In the genomic region with DNA sequence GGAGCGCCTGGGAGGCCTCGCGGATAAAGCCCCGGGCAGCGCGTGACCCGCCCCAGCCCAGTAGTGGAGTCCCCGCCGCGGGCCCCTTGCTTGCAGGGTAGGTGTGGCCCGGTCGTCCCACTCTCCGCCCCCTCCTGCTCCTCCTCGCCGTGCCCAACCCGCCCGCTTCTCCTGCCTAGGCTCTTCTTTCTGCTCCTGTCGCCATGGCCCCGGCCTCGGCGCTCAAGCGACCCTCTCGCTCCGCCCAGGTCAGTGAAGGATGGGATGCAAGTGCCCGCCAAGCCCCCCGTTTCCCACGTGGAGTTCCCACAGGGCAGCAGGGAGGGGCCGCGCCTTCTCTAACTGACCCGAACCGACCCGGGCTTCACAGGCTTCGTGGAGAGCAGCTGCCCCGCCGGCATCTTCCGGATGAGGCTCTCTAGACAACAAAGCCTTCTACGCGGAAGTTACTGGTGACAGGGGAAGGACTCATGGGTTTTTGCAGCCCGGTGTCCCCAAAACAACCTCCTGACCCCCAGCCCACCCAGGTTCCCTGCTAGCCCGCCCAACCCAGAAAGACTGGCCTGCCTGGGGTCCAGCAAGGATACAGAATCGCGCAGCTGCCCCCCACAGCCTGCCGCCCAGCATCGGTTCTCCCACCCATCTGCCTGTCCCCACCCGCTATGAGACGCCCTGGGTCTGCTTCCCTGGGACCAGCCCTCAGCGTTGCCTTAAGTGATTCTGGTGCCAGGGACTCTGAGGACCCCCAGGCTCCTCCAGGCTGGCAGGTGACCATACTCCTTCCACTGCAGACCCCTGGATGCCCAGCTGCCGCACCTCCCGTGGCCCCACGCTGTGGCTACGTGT, we compare ENCODE assay signal across 8 cellular contexts. TPM values are rescaled to one million over a fixed set of nuclear protein-coding genes. Genes with fewer than 3 reads are reported as not detected.
DNase-seq lines count a peak whose midpoint lies in the region; ATAC-seq lines count a peak whose summit lies in the region.

No MANE protein-coding gene starts in this region.

- intact Hi-C loops in right cardiac atrium (cut with DNase I): loop anchor here in 3 of 4 donors (10.0 kb wide), 4 partner anchors 504 to 1474 kb away; no protein-coding TSS in a partner anchor

- WGBS in right cardiac atrium: 17% methylated on average over 51 of the region's 51 CpGs

- no peak overlapping the region for H3K27ac ChIP-seq in right cardiac atrium (ENCODE audit: low read length)

- H3K27me3 ChIP-seq in right cardiac atrium (ENCODE audit: control insufficient read depth, insufficient read depth): no peaks in the 10 kb centered on the region
- H3K27me3 ChIP-seq in skeletal muscle satellite cell (ENCODE audit: control insufficient read depth, insufficient read depth, low read length): no peaks in the 10 kb centered on the region

- peak overlapping the region; percentile 52 for H3K4me3 ChIP-seq in right cardiac atrium (ENCODE audit: low read length)
- peak overlapping the region; percentile 69 for H3K4me3 ChIP-seq in skeletal muscle satellite cell (ENCODE audit: low read length)

- H3K4me2 ChIP-seq in skeletal muscle satellite cell (ENCODE audit: low read length): peak overlapping the region; percentile 86

- H3K9me3 ChIP-seq in right cardiac atrium (ENCODE audit: control insufficient read depth, low read length) (no peaks in the 10 kb centered on the region), skeletal muscle satellite cell (replicated peaks; ENCODE audit: low read length) (no peaks in the 10 kb centered on the region)

- H3K4me1 ChIP-seq in right cardiac atrium (ENCODE audit: control insufficient read depth, insufficient read depth, low read length) (no peaks in the 10 kb centered on the region), skeletal muscle satellite cell (ENCODE audit: control insufficient read depth, insufficient read depth, low read length) (peaks cover 9% of the 10 kb centered on the region)

- peak overlapping the region; percentile 46 for H3K9ac ChIP-seq in skeletal muscle satellite cell (ENCODE audit: low read depth, low read length)

- peak; percentile 73 for ATAC-seq in GM21737 (IDR thresholded peaks at IDR 0.05; ENCODE audit: unreplicated experiment)
- peak; percentile 83 to 84 for ATAC-seq in right cardiac atrium

- peak; percentile 60 for DNase-seq in ELF-1 (ENCODE audit: low read depth, low spot score)
- peak; percentile 63 for DNase-seq in NCI-H2227 (lab: John Stamatoyannopoulos, UW; ENCODE audit: unreplicated experiment)
- DNase-seq in activated gamma-delta T cell (lab: John Stamatoyannopoulos, UW): peak; percentile 27
- DNase-seq in right cardiac atrium: peak; percentile 59 to 83 (median 81)
- DNase-seq in LoVo (ENCODE audit: low spot score): no peak
- no peak for DNase-seq in superior temporal gyrus (ENCODE audit: extremely low spot score)

- no peaks in the 10 kb centered on the region for H3K36me3 ChIP-seq in skeletal muscle satellite cell (ENCODE audit: insufficient read depth, low read length)

RNA-seq across cellular contexts. Expression of gene TTC32, which starts 32.9 kb away (rescaled TPM):
- total RNA-seq in right cardiac atrium: 1 to 10 TPM; 5.3 to 8.7 (median 6.8) TPM
- 8.1 TPM for polyA plus RNA-seq in right cardiac atrium
- total RNA-seq in skeletal muscle satellite cell (2012; rRNA removed): 3.3 and 4.4 TPM in 2 replicates

Comparison
In these comparisons a context has a peak if more than half of its experiments do, and no peak if none do; other contexts are left out.
1. DNase-seq: peak in ELF-1 (single experiment), NCI-H2227 (single experiment), activated gamma-delta T cell (single experiment) and right cardiac atrium (3 of 3); none in LoVo (single experiment) and superior temporal gyrus (single experiment).